Comparison of ENCODE assay signal across 8 cellular contexts in the genomic region with DNA sequence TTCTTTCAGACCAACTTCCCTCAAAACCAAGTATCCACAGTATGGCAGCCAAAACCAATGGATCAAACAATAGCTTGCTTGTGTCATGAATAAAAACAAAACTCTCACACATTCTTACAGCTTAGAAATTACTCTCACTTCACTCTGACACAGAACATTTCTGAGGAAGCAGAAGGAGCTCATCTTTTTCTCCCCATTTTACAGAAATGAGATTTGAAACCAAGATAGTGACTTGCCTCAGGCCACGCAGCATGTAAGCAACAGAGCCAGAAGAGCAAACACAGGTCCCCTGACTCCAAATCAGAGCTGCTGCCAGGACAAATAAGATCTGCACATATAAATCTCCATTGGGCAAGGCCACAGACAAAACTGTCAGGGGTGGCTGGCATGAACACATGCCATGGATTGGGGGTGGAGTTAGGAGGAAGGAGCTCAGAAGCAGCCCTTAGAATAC.
DNase-seq lines count a peak whose midpoint lies in the region; ATAC-seq and TF ChIP-seq lines count a peak whose summit lies in the region.

No MANE protein-coding gene starts in this region.

- intact Hi-C loops in left colon (cut with DNase I, micrococcal nuclease) = no loop called here

- TF ChIP-seq POLR2A in erythroblast (IDR thresholded peaks at IDR 0.05; ENCODE audit: low read length) = no peak

- peak; percentile 57 for DNase-seq in NCI-H748 (lab: John Stamatoyannopoulos, UW; ENCODE audit: unreplicated experiment)
- DNase-seq in NCI-H748 treated with DMSO at 0.1 percent for 48 hours (lab: John Stamatoyannopoulos, UW) = no peak
- peak; percentile 99 for DNase-seq in NCI-H69 (lab: John Stamatoyannopoulos, UW)
- DNase-seq in left colon = no peak
- no peak for DNase-seq in EL
- no peak for DNase-seq in erythroblast (lab: John Stamatoyannopoulos, UW)
- no peak for DNase-seq in NCI-H2227 (lab: John Stamatoyannopoulos, UW; ENCODE audit: unreplicated experiment)

- peak; percentile 60 for ATAC-seq in GM21786 (IDR thresholded peaks at IDR 0.05; ENCODE audit: unreplicated experiment)
- ATAC-seq in left colon = peak; percentile 8

Comparison
In these comparisons a context has a peak if more than half of its experiments do, and no peak if none do; other contexts are left out.
1. DNase-seq: peak in NCI-H748 (single experiment) and NCI-H69 (single experiment); none in NCI-H748 treated with DMSO at 0.1 percent for 48 hours (single experiment), left colon (0 of 2), EL (single experiment), erythroblast (0 of 2) and NCI-H2227 (single experiment).